Comparison of ENCODE assay signal across 8 cellular contexts in the genomic region with DNA sequence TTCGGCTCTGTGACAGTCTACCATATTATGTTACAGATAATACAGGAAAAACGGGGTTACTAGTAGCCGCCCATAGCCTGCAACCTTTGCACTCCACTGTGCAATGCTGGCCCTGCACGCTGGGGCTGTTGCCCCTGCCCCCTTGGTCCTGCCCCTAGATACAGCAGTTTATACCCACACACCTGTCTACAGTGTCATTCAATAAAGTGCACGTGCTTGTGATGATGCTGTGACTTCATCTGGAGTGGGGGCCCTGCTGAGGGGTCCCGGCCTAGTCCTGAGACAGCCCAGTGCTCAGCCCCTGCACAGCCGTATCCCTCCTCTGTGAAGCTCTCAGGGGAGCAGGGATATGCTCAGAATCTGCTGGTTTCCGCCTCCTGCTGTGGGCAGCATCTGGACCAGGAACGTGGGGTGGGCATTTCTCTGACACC. TPM values are rescaled to one million over a fixed set of nuclear protein-coding genes. Genes with fewer than 3 reads are reported as not detected.
DNase-seq lines count a peak whose midpoint lies in the region; ATAC-seq and TF ChIP-seq lines count a peak whose summit lies in the region.

No MANE protein-coding gene starts in this region.

- H3K36me3 Mint-ChIP-seq in GM23338 (ENCODE audit: low read depth) = peaks cover 8% of the 10 kb centered on the region; the same call in 2 of the 3 replicates
- H3K36me3 Mint-ChIP-seq in activated T-helper 2 cell treated with anti-CD3 and anti-CD28 coated beads, Interferon-gamma antibody, Interleukin-2, Interleukin-4, amounts not matched to agents 10 μg/mL and 5 μg/mL and 100 μg/mL, durations not matched to agents 14 hours and 24 hours and 36 hours (ENCODE audit: low read depth) = peaks cover 45% of the 10 kb centered on the region

- peaks cover 10% of the 10 kb centered on the region for H4K20me1 ChIP-seq in GM23338 (replicated peaks; ENCODE audit: insufficient read depth)
- H4K20me1 ChIP-seq in smooth muscle cell (ENCODE audit: low read depth) = peaks cover 29% of the 10 kb centered on the region

- H3K27me3 ChIP-seq in GM23338 (ENCODE audit: insufficient read depth) (peaks cover 4% of the 10 kb centered on the region; the same call in 1 of the 2 replicates), smooth muscle cell (ENCODE audit: low read depth) (peaks cover 8% of the 10 kb centered on the region)

- H3K9me3 ChIP-seq in iPS-18c (ENCODE audit: control insufficient read depth, insufficient read depth, low read length) (no peaks in the 10 kb centered on the region), smooth muscle cell (replicated peaks; ENCODE audit: low read depth) (no peaks in the 10 kb centered on the region)

- no peaks in the 10 kb centered on the region for H3K36me3 ChIP-seq in GM23338 (ENCODE audit: insufficient read depth)
- no peaks in the 10 kb centered on the region for H3K36me3 ChIP-seq in smooth muscle cell (ENCODE audit: low read depth)

- no peak overlapping the region for H3K9ac ChIP-seq in smooth muscle cell (ENCODE audit: low read depth)

- WGBS in smooth muscle cell (ENCODE audit: low lambda C conversion rate) = 38% methylated on average over 9 of the region's 9 CpGs

- DNase-seq in GM23338 (ENCODE audit: low spot score) (no peak), smooth muscle cell (lab: John Stamatoyannopoulos, UW; ENCODE audit: unreplicated experiment) (no peak), NCI-H748 (lab: John Stamatoyannopoulos, UW; ENCODE audit: unreplicated experiment) (no peak), cortex of kidney (lab: John Stamatoyannopoulos, UW) (no peak)
- DNase-seq in activated T-helper 2 cell treated with anti-CD3 and anti-CD28 coated beads, Interferon-gamma antibody, Interleukin-2, Interleukin-4, amounts not matched to agents 10 μg/mL and 5 μg/mL and 100 μg/mL, durations not matched to agents 14 hours and 24 hours and 36 hours (ENCODE audit: low spot score) = no peak

- peaks cover 23% of the 10 kb centered on the region for H3K79me2 ChIP-seq in GM23338 (replicated peaks; ENCODE audit: insufficient read depth)
- peaks cover 43% of the 10 kb centered on the region for H3K79me2 ChIP-seq in smooth muscle cell (ENCODE audit: low read depth)

- peak overlapping the region; percentile 84 for H3K4me2 ChIP-seq in GM23338
- peak overlapping the region; percentile 96 for H3K4me2 ChIP-seq in smooth muscle cell

- H3F3A ChIP-seq in GM23338 (replicated peaks; ENCODE audit: low read depth) (peaks cover 27% of the 10 kb centered on the region), smooth muscle cell (ENCODE audit: low read depth) (no peaks in the 10 kb centered on the region)

- H3K9me2 ChIP-seq in GM23338 (ENCODE audit: insufficient read depth) = no peaks in the 10 kb centered on the region

- H3K4me1 Mint-ChIP-seq in GM23338 = peaks cover 56% of the 10 kb centered on the region
- H3K4me1 Mint-ChIP-seq in activated T-helper 2 cell treated with anti-CD3 and anti-CD28 coated beads, Interferon-gamma antibody, Interleukin-2, Interleukin-4, amounts not matched to agents 10 μg/mL and 5 μg/mL and 100 μg/mL, durations not matched to agents 14 hours and 24 hours and 36 hours (ENCODE audit: low read depth) = peaks cover 35% of the 10 kb centered on the region

- no peak overlapping the region for H3K27ac ChIP-seq in GM23338 (ENCODE audit: low read depth)
- H3K27ac ChIP-seq in smooth muscle cell (ENCODE audit: low read depth) = no peak overlapping the region

- ATAC-seq in GM23338 (no peak), HG03108 (IDR thresholded peaks at IDR 0.05; ENCODE audit: unreplicated experiment) (no peak), GM19463 (IDR thresholded peaks at IDR 0.05; ENCODE audit: unreplicated experiment) (no peak)

- no peaks in the 10 kb centered on the region for H3K9me3 Mint-ChIP-seq in GM23338
- no peaks in the 10 kb centered on the region for H3K9me3 Mint-ChIP-seq in activated T-helper 2 cell treated with anti-CD3 and anti-CD28 coated beads, Interferon-gamma antibody, Interleukin-2, Interleukin-4, amounts not matched to agents 10 μg/mL and 5 μg/mL and 100 μg/mL, durations not matched to agents 14 hours and 24 hours and 36 hours

- TF ChIP-seq CTCF in GM23338 (conservative IDR thresholded peaks at IDR 0.05; ENCODE audit: low read depth in 2 of 2) (no peak), smooth muscle cell (IDR thresholded peaks at IDR 0.05; ENCODE audit: borderline replicate concordance, insufficient read depth, poor library complexity, severe bottlenecking) (no peak)

- H3K4me1 ChIP-seq in GM23338 (ENCODE audit: insufficient read depth) = peaks cover 48% of the 10 kb centered on the region
- peaks cover 43% of the 10 kb centered on the region for H3K4me1 ChIP-seq in smooth muscle cell (ENCODE audit: low read depth)

- H2AFZ ChIP-seq in GM23338 (no peak overlapping the region), smooth muscle cell (ENCODE audit: low read depth) (no peak overlapping the region)

- H3K27ac Mint-ChIP-seq in GM23338 = no peak overlapping the region
- H3K27ac Mint-ChIP-seq in activated T-helper 2 cell treated with anti-CD3 and anti-CD28 coated beads, Interferon-gamma antibody, Interleukin-2, Interleukin-4, amounts not matched to agents 10 μg/mL and 5 μg/mL and 100 μg/mL, durations not matched to agents 14 hours and 24 hours and 36 hours = peak overlapping the region; percentile 91

- H3K27me3 Mint-ChIP-seq in GM23338 (ENCODE audit: insufficient read depth, low read depth, poor library complexity) = peaks cover 18% of the 10 kb centered on the region
- H3K27me3 Mint-ChIP-seq in activated T-helper 2 cell treated with anti-CD3 and anti-CD28 coated beads, Interferon-gamma antibody, Interleukin-2, Interleukin-4, amounts not matched to agents 10 μg/mL and 5 μg/mL and 100 μg/mL, durations not matched to agents 14 hours and 24 hours and 36 hours (ENCODE audit: low read depth) = no peaks in the 10 kb centered on the region

- peak overlapping the region; percentile 91 for H3K4me3 Mint-ChIP-seq in GM23338
- H3K4me3 Mint-ChIP-seq in activated T-helper 2 cell treated with anti-CD3 and anti-CD28 coated beads, Interferon-gamma antibody, Interleukin-2, Interleukin-4, amounts not matched to agents 10 μg/mL and 5 μg/mL and 100 μg/mL, durations not matched to agents 14 hours and 24 hours and 36 hours (ENCODE audit: low read depth) = peak overlapping the region; percentile 90

- intact Hi-C loops in activated T-helper 2 cell treated with anti-CD3 and anti-CD28 coated beads, Interferon-gamma antibody, Interleukin-2, Interleukin-4, amounts not matched to agents 10 μg/mL and 5 μg/mL and 100 μg/mL, durations not matched to agents 14 hours and 24 hours and 36 hours (cut with micrococcal nuclease) = no loop called here

- peak overlapping the region; percentile 70 for H3K4me3 ChIP-seq in GM23338
- H3K4me3 ChIP-seq in iPS-18c (ENCODE audit: insufficient read depth, low read depth, low read length) = peak overlapping the region; percentile 71
- H3K4me3 ChIP-seq in smooth muscle cell = peak overlapping the region; percentile 66

TF ChIP-seq in GM23338, 12 proteins besides CTCF, POLR2A, EP300 and RAD21 (continues in another document):
- TF ChIP-seq, protein P1, sequence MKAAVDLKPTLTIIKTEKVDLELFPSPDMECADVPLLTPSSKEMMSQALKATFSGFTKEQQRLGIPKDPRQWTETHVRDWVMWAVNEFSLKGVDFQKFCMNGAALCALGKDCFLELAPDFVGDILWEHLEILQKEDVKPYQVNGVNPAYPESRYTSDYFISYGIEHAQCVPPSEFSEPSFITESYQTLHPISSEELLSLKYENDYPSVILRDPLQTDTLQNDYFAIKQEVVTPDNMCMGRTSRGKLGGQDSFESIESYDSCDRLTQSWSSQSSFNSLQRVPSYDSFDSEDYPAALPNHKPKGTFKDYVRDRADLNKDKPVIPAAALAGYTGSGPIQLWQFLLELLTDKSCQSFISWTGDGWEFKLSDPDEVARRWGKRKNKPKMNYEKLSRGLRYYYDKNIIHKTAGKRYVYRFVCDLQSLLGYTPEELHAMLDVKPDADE (IDR thresholded peaks at IDR 0.05) = no peak
- TF ChIP-seq CREB1 (CRISPR knock-in tag; IDR thresholded peaks at IDR 0.05; ENCODE audit: low read depth) = no peak

RNA-seq across cellular contexts. Expression of a gene that starts 1.2 kb away (rescaled TPM):
- total RNA-seq in GM23338 (2014; rRNA removed; shearing (Covaris generic)) = 396 and 409 TPM in 2 replicates
- polyA plus RNA-seq in GM23338 (2016; fragmentation: Nextera tagmentation; extraction: Ambion mirVana) (1,180 and 1,194 TPM in 2 replicates), smooth muscle cell (599 and 726 TPM in 2 replicates)
- 256 and 260 TPM in 2 replicates for total RNA-seq in activated T-helper 2 cell treated with anti-CD3 and anti-CD28 coated beads, Interferon-gamma antibody, Interleukin-2, Interleukin-4, amounts not matched to agents 10 μg/mL and 5 μg/mL and 100 μg/mL, durations not matched to agents 14 hours and 24 hours and 36 hours
- 355 TPM in 2 replicates for total RNA-seq in smooth muscle cell

RNA-seq across cellular contexts. Expression of a gene that starts 5.6 kb away (rescaled TPM):
- total RNA-seq in GM23338 (2014; rRNA removed; shearing (Covaris generic)) = 72.4 and 82.3 TPM in 2 replicates
- polyA plus RNA-seq in GM23338 (2016; fragmentation: Nextera tagmentation; extraction: Ambion mirVana) (829 and 840 TPM in 2 replicates), smooth muscle cell (3,295 and 4,132 TPM in 2 replicates)
- total RNA-seq in activated T-helper 2 cell treated with anti-CD3 and anti-CD28 coated beads, Interferon-gamma antibody, Interleukin-2, Interleukin-4, amounts not matched to agents 10 μg/mL and 5 μg/mL and 100 μg/mL, durations not matched to agents 14 hours and 24 hours and 36 hours = 3.5 and 3.7 TPM in 2 replicates
- 392 and 393 TPM in 2 replicates for total RNA-seq in smooth muscle cell

RNA-seq across cellular contexts. Expression of a gene that starts 7.5 kb away (rescaled TPM):
- 57.3 and 91.2 TPM in 2 replicates for total RNA-seq in GM23338 (2014; rRNA removed; shearing (Covaris generic))
- 857 and 906 TPM in 2 replicates for polyA plus RNA-seq in GM23338 (2016; fragmentation: Nextera tagmentation; extraction: Ambion mirVana)
- total RNA-seq in activated T-helper 2 cell treated with anti-CD3 and anti-CD28 coated beads, Interferon-gamma antibody, Interleukin-2, Interleukin-4, amounts not matched to agents 10 μg/mL and 5 μg/mL and 100 μg/mL, durations not matched to agents 14 hours and 24 hours and 36 hours = 680 and 689 TPM in 2 replicates
- 210 and 211 TPM in 2 replicates for total RNA-seq in smooth muscle cell
- polyA plus RNA-seq in smooth muscle cell = 1,227 and 1,486 TPM in 2 replicates

RNA-seq across cellular contexts. Expression of a gene that starts 15.7 kb away (rescaled TPM):
- total RNA-seq in GM23338 (2014; rRNA removed; shearing (Covaris generic)) = not detected in 2 replicates
- polyA plus RNA-seq in GM23338 (2016; fragmentation: Nextera tagmentation; extraction: Ambion mirVana) = 0.42 TPM in 1 of 2 replicates, not detected in the other
- total RNA-seq in activated T-helper 2 cell treated with anti-CD3 and anti-CD28 coated beads, Interferon-gamma antibody, Interleukin-2, Interleukin-4, amounts not matched to agents 10 μg/mL and 5 μg/mL and 100 μg/mL, durations not matched to agents 14 hours and 24 hours and 36 hours = not detected in 2 replicates
- total RNA-seq in smooth muscle cell = not detected in 2 replicates
- polyA plus RNA-seq in smooth muscle cell = not detected in 2 replicates

RNA-seq across cellular contexts. Expression of a gene that starts 26.1 kb away (rescaled TPM):
- total RNA-seq in GM23338 (2014; rRNA removed; shearing (Covaris generic)) = 45.4 and 55.8 TPM in 2 replicates
- polyA plus RNA-seq in GM23338 (2016; fragmentation: Nextera tagmentation; extraction: Ambion mirVana) (18.1 and 24.9 TPM in 2 replicates), smooth muscle cell (16.6 and 24.3 TPM in 2 replicates)
- 62.0 and 62.8 TPM in 2 replicates for total RNA-seq in activated T-helper 2 cell treated with anti-CD3 and anti-CD28 coated beads, Interferon-gamma antibody, Interleukin-2, Interleukin-4, amounts not matched to agents 10 μg/mL and 5 μg/mL and 100 μg/mL, durations not matched to agents 14 hours and 24 hours and 36 hours
- total RNA-seq in smooth muscle cell = 8.6 and 18.2 TPM in 2 replicates

Comparison
In these comparisons a context has a peak if more than half of its experiments do, and no peak if none do; other contexts are left out.
1. RNA of a gene that starts 5.6 kb away (total RNA-seq): 392 to 393 TPM in smooth muscle cell and 72.4 to 82.3 TPM in GM23338; 3.5 to 3.7 TPM in activated T-helper 2 cell treated with anti-CD3 and anti-CD28 coated beads, Interferon-gamma antibody, Interleukin-2, Interleukin-4, amounts not matched to agents 10 μg/mL and 5 μg/mL and 100 μg/mL, durations not matched to agents 14 hours and 24 hours and 36 hours; every median in the first group is over 10 times any median in the second.
2. Peak in every context shown above with its lines, with median percentiles within 50 percentile points of each other: H3K4me3 ChIP-seq.